Comparison of ENCODE assay signal across 1 cellular context in the genomic region with DNA sequence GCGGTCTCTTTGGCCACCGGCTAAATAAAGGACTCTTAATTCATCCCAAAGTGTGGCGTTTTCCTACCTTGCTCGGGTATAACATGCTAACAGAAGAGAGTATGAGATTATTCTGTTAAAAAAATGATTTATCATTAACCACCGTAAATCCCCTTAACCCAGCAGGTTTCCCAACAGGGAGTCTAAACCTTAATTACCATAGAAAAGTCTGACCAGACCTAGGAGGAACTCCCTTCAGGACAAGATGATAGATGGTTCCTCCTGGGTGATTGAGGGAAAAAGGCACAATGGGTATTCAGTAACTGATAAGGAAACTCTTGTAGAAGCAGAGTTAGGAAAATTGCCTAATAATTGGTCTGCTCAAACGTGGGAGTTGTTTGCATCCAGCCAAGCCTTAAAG.
TF ChIP-seq lines count a peak whose summit lies in the region.

No MANE protein-coding gene starts in this region.

TF ChIP-seq in GM23338, 12 proteins besides CTCF, POLR2A, EP300 and RAD21 (continued from another document):
- TF ChIP-seq, protein P1, sequence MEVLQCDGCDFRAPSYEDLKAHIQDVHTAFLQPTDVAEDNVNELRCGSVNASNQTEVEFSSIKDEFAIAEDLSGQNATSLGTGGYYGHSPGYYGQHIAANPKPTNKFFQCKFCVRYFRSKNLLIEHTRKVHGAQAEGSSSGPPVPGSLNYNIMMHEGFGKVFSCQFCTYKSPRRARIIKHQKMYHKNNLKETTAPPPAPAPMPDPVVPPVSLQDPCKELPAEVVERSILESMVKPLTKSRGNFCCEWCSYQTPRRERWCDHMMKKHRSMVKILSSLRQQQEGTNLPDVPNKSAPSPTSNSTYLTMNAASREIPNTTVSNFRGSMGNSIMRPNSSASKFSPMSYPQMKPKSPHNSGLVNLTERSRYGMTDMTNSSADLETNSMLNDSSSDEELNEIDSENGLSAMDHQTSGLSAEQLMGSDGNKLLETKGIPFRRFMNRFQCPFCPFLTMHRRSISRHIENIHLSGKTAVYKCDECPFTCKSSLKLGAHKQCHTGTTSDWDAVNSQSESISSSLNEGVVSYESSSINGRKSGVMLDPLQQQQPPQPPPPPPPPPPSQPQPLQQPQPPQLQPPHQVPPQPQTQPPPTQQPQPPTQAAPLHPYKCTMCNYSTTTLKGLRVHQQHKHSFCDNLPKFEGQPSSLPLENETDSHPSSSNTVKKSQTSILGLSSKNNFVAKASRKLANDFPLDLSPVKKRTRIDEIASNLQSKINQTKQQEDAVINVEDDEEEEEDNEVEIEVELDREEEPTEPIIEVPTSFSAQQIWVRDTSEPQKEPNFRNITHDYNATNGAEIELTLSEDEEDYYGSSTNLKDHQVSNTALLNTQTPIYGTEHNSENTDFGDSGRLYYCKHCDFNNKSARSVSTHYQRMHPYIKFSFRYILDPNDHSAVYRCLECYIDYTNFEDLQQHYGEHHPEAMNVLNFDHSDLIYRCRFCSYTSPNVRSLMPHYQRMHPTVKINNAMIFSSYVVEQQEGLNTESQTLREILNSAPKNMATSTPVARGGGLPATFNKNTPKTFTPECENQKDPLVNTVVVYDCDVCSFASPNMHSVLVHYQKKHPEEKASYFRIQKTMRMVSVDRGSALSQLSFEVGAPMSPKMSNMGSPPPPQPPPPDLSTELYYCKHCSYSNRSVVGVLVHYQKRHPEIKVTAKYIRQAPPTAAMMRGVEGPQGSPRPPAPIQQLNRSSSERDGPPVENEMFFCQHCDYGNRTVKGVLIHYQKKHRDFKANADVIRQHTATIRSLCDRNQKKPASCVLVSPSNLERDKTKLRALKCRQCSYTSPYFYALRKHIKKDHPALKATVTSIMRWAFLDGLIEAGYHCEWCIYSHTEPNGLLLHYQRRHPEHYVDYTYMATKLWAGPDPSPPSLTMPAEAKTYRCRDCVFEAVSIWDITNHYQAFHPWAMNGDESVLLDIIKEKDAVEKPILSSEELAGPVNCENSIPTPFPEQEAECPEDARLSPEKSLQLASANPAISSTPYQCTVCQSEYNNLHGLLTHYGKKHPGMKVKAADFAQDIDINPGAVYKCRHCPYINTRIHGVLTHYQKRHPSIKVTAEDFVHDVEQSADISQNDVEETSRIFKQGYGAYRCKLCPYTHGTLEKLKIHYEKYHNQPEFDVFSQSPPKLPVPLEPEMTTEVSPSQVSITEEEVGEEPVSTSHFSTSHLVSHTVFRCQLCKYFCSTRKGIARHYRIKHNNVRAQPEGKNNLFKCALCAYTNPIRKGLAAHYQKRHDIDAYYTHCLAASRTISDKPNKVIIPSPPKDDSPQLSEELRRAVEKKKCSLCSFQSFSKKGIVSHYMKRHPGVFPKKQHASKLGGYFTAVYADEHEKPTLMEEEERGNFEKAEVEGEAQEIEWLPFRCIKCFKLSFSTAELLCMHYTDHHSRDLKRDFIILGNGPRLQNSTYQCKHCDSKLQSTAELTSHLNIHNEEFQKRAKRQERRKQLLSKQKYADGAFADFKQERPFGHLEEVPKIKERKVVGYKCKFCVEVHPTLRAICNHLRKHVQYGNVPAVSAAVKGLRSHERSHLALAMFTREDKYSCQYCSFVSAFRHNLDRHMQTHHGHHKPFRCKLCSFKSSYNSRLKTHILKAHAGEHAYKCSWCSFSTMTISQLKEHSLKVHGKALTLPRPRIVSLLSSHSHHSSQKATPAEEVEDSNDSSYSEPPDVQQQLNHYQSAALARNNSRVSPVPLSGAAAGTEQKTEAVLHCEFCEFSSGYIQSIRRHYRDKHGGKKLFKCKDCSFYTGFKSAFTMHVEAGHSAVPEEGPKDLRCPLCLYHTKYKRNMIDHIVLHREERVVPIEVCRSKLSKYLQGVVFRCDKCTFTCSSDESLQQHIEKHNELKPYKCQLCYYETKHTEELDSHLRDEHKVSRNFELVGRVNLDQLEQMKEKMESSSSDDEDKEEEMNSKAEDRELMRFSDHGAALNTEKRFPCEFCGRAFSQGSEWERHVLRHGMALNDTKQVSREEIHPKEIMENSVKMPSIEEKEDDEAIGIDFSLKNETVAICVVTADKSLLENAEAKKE (CRISPR knock-in tag; IDR thresholded peaks at IDR 0.05), result no peak
- TF ChIP-seq CREB1 (CRISPR knock-in tag; IDR thresholded peaks at IDR 0.05; ENCODE audit: low read depth) (no peak), EZH2 (IDR thresholded peaks at IDR 0.05; ENCODE audit: low read depth, unreplicated experiment) (no peak), POLR2AphosphoS5 (IDR thresholded peaks at IDR 0.05; ENCODE audit: low read depth) (no peak), NANOG (IDR thresholded peaks at IDR 0.05; ENCODE audit: borderline replicate concordance) (no peak), STAT1 (IDR thresholded peaks at IDR 0.05; ENCODE audit: unreplicated experiment) (no peak)
